ENCODE assay signal across 9 cellular contexts in genomic region chr1:206739411-206740076, GRCh38. TPM values are rescaled to one million over a fixed set of nuclear protein-coding genes. Genes with fewer than 3 reads are reported as not detected.
DNase-seq lines count a peak whose midpoint lies in the region; ATAC-seq and TF ChIP-seq lines count a peak whose summit lies in the region.
"Had no signal": no experiment of that assay in that cellular context is flagged by ENCODE, and none has a peak within 500 bp of the region (broad histone marks: within the 10 kb centered on the region; RNA-seq: fewer than 3 reads in every experiment).

No MANE protein-coding gene starts in this region.

- POLR2A ChIA-PET in Panc1 (lab: Charles Lee): no interaction called here

- peak; percentile 62 for DNase-seq in Ammon's horn (ENCODE audit: low spot score)
- no peak for DNase-seq in Panc1 (ENCODE audit: low read depth, low spot score)
- peak; percentile 67 for DNase-seq in left kidney (ENCODE audit: low read depth, low spot score)
- DNase-seq in ecto neural progenitor cell (ENCODE audit: low spot score): no peak
- DNase-seq in progenitor cell of endocrine pancreas (ENCODE audit: low spot score, unreplicated experiment): no peak
- no peak for DNase-seq in thyroid gland

- H3K36me3 Mint-ChIP-seq in progenitor cell of endocrine pancreas (ENCODE audit: insufficient read depth): peaks cover 3% of the 10 kb centered on the region
- H3K36me3 Mint-ChIP-seq: brain had no signal

- no peak overlapping the region for H3K27ac Mint-ChIP-seq in progenitor cell of endocrine pancreas

- TF ChIP-seq CTCF in Panc1 (IDR thresholded peaks at IDR 0.05): no peak
- TF ChIP-seq CTCF in progenitor cell of endocrine pancreas (IDR thresholded peaks at IDR 0.05; ENCODE audit: unreplicated experiment): no peak
- no peak for TF ChIP-seq CTCF in thyroid gland (IDR thresholded peaks at IDR 0.05)

- H3K27me3 Mint-ChIP-seq in progenitor cell of endocrine pancreas: peaks cover 3% of the 10 kb centered on the region
- H3K27me3 Mint-ChIP-seq: brain had no signal

- H3K36me3 ChIP-seq in Panc1 (ENCODE audit: control insufficient read depth, insufficient read depth, low read length): no peaks in the 10 kb centered on the region
- peaks cover 0 to 6% of the 10 kb centered on the region in 2 donors for H3K36me3 ChIP-seq in thyroid gland

- CTCF ChIA-PET in Panc1 (lab: Charles Lee): interaction anchor here (1.1 kb wide), 1 partner anchor 173 kb away, joined by 5 read pairs; no protein-coding TSS in a partner anchor

- H3K4me3 Mint-ChIP-seq in progenitor cell of endocrine pancreas (ENCODE audit: low read depth): no peak overlapping the region
- H3K4me3 Mint-ChIP-seq: brain had no signal

- 51% methylated on average over 5 of the region's 5 CpGs for WGBS in thyroid gland, 2 donors

- BruUV-seq in Panc1 (replicated peaks; lab: Mats Ljungman, UMichigan): no TSS peak

- ATAC-seq in GM18873 (IDR thresholded peaks at IDR 0.05; ENCODE audit: low FRiP score, unreplicated experiment) (peak; percentile 79), HG02970 (IDR thresholded peaks at IDR 0.05; ENCODE audit: low FRiP score, unreplicated experiment) (peak; percentile 62), Panc1 (peak; percentile 20; the same call in 1 of the 2 replicates)

- H3K9me3 ChIP-seq in Panc1 (ENCODE audit: control insufficient read depth, insufficient read depth, low read depth, low read length): no peaks in the 10 kb centered on the region
- no peaks in the 10 kb centered on the region for H3K9me3 ChIP-seq in thyroid gland

- intact Hi-C loops in Panc1 (cut with micrococcal nuclease; ENCODE audit: unreplicated experiment): loop anchor here (10.0 kb wide), 1 partner anchor 245 kb away; no protein-coding TSS in a partner anchor
- intact Hi-C loops in thyroid gland (cut with DNase I): no loop called here

- in situ Hi-C loops in Panc1 (cut with HindIII; ENCODE audit: low pct_unique_long_range_greater_than_20kb, low sequenced_read_pairs): no loop called here

- TF ChIP-seq POLR2A in thyroid gland (IDR thresholded peaks at IDR 0.05): no peak

- no peaks in the 10 kb centered on the region for H3K4me1 ChIP-seq in Panc1 (ENCODE audit: control insufficient read depth, insufficient read depth, low read length)
- H3K4me1 ChIP-seq in thyroid gland: peaks cover 0 to 19% of the 10 kb centered on the region in 2 donors

- no peaks in the 10 kb centered on the region for H3K9me3 Mint-ChIP-seq in progenitor cell of endocrine pancreas (ENCODE audit: low read depth)
- H3K9me3 Mint-ChIP-seq: brain had no signal

- H3K4me3 ChIP-seq in Panc1 (ENCODE audit: low read depth in 2 of 2, low read length in 2 of 2): no peak overlapping the region
- H3K4me3 ChIP-seq in thyroid gland (replicated peaks in 1 of 3): no peak overlapping the region

- H3K4me1 Mint-ChIP-seq in progenitor cell of endocrine pancreas (ENCODE audit: low read depth): peaks cover 2% of the 10 kb centered on the region

- H3K27me3 ChIP-seq in Panc1 (ENCODE audit: control insufficient read depth, insufficient read depth, low read length): no peaks in the 10 kb centered on the region
- no peaks in the 10 kb centered on the region for H3K27me3 ChIP-seq in thyroid gland

- H3K27ac ChIP-seq in Panc1 (ENCODE audit: low read length): no peak overlapping the region
- H3K27ac ChIP-seq in thyroid gland: no peak overlapping the region

RNA-seq across cellular contexts. Expression of gene IL19, which starts 31.0 kb away (rescaled TPM):
- not detected for total RNA-seq in Panc1 (2021; ENCODE audit: unreplicated experiment)
- polyA plus RNA-seq in Panc1 (2012; ENCODE audit: insufficient read length): not detected
- total RNA-seq in progenitor cell of endocrine pancreas: not detected in 2 replicates
- not detected for total RNA-seq in thyroid gland

RNA-seq across cellular contexts. Expression of gene IL10, which starts 32.8 kb away (rescaled TPM):
- not detected for total RNA-seq in Panc1 (2021; ENCODE audit: unreplicated experiment)
- polyA plus RNA-seq in Panc1 (2012; ENCODE audit: insufficient read length): not detected
- not detected in 2 replicates for total RNA-seq in progenitor cell of endocrine pancreas
- total RNA-seq in thyroid gland: 1 to 10 TPM in 3 of 4 donors, under 1 TPM in 1; 0.34 to 2.3 (median 1.6) TPM

RNA-seq across cellular contexts. Expression of gene MAPKAPK2, which starts 54.8 kb away (rescaled TPM):
- total RNA-seq in Panc1 (2021; ENCODE audit: unreplicated experiment) (72.4 TPM), progenitor cell of endocrine pancreas (60.8 and 64.9 TPM in 2 replicates), thyroid gland (10 to 100 TPM; 48.5 to 64.0 (median 59.9) TPM)
- 52.2 TPM for polyA plus RNA-seq in Panc1 (2012; ENCODE audit: insufficient read length)

Comparison
In these comparisons a context has a peak if more than half of its experiments do, and no peak if none do; other contexts are left out.
1. DNase-seq: peak in Ammon's horn (single experiment) and left kidney (single experiment); none in Panc1 (single experiment), ecto neural progenitor cell (single experiment), progenitor cell of endocrine pancreas (single experiment) and thyroid gland (0 of 2).
2. ATAC-seq: peak in every context shown above with its lines; median percentile 79 in GM18873; 62 in HG02970; 20 in Panc1.